Comparison of ENCODE assay signal across 8 cellular contexts in genomic region chr20:51457281-51457932, GRCh38.
DNase-seq lines count a peak whose midpoint lies in the region; ATAC-seq and TF ChIP-seq lines count a peak whose summit lies in the region.

No MANE protein-coding gene starts in this region.

- H3K4me3 ChIP-seq in NB4 (ENCODE audit: low read depth, low read length) = no peak overlapping the region

- no peak for TF ChIP-seq POLR2A in NB4 (IDR thresholded peaks at IDR 0.05; ENCODE audit: extremely low read depth, insufficient read length)

- no peak for TF ChIP-seq CTCF in NB4 (IDR thresholded peaks at IDR 0.05; ENCODE audit: low read depth, low read length)
- no peak for TF ChIP-seq CTCF in omental fat pad (IDR thresholded peaks at IDR 0.05)

- peak; percentile 82 for ATAC-seq in omental fat pad (ENCODE audit: low FRiP score)

- DNase-seq in Ammon's horn (ENCODE audit: low spot score) (peak; percentile 48), NB4 (ENCODE audit: low read depth) (peak; percentile 54), dermis microvascular lymphatic vessel endothelial cell (ENCODE audit: low read depth in 2 of 2) (peak; percentile 31 to 91), omental fat pad (ENCODE audit: low spot score) (peak; percentile 46), NCI-H1417 (lab: John Stamatoyannopoulos, UW) (no peak), putamen (ENCODE audit: low spot score) (no peak), GM19240 (ENCODE audit: insufficient read length, low spot score) (no peak)
- DNase-seq in activated CD8-positive, alpha-beta memory T cell treated with anti-CD3 and anti-CD28 coated beads, Interleukin-2, amount 50 U/mL, for 48 hours = no peak

Comparison
In these comparisons a context has a peak if more than half of its experiments do, and no peak if none do; other contexts are left out.
1. DNase-seq: peak in Ammon's horn (single experiment), NB4 (single experiment), dermis microvascular lymphatic vessel endothelial cell (2 of 2) and omental fat pad (single experiment); none in NCI-H1417 (0 of 3), putamen (single experiment), GM19240 (single experiment) and activated CD8-positive, alpha-beta memory T cell treated with anti-CD3 and anti-CD28 coated beads, Interleukin-2, amount 50 U/mL, for 48 hours (single experiment).